8 cellular contexts compared by ENCODE assay signal in genomic region chr1:26890467-26890796, GRCh38. TPM values are rescaled to one million over a fixed set of nuclear protein-coding genes. Genes with fewer than 3 reads are reported as not detected.
A peak's percentile ranks its signal among the peaks of the same experiment; 100 is the strongest.
DNase-seq lines count a peak whose midpoint lies in the region; ATAC-seq, FAIRE-seq and TF ChIP-seq lines count a peak whose summit lies in the region.

No MANE protein-coding gene starts in this region.

- peak overlapping the region; percentile 84 for H3K27ac ChIP-seq in HepG2 (ENCODE audit: extremely low read length, insufficient read depth, low read length)
- H3K27ac ChIP-seq in tibial nerve, result peak overlapping the region; percentile 85 to 97 (median 92)

- no peaks in the 10 kb centered on the region for H4K20me1 ChIP-seq in HepG2 (ENCODE audit: insufficient read depth, low read length)

- POLR2A ChIA-PET in HepG2 (lab: Yijun Ruan, JAX), result interaction anchor here (0.6 to 3.0 kb wide), 28 partner anchors 9 to 192 kb away, joined by 3 to 65 read pairs (median 6); partner anchors contain the start of genes GPATCH3, KDF1, NR0B2 and TRNP1

- no peak for DNase-seq in astrocyte of the spinal cord (ENCODE audit: low read depth, low spot score)
- no peak for DNase-seq in HepG2 (ENCODE audit: low spot score)
- peak in 1 of 2 donors; percentile 5 for DNase-seq in tibial nerve (ENCODE audit: low spot score in 2 of 2)
- DNase-seq in NCI-H2107 treated with DMSO at 0.1 percent for 48 hours (lab: John Stamatoyannopoulos, UW; ENCODE audit: unreplicated experiment), result no peak
- DNase-seq in head of caudate nucleus, result no peak
- DNase-seq in SKM-1 treated with dmso at 0.1 percent for 144 hours (lab: John Stamatoyannopoulos, UW; ENCODE audit: unreplicated experiment), result no peak

- CTCF ChIA-PET in HepG2 (lab: Yijun Ruan, JAX; ENCODE audit: low intra/inter-chr PET ratio, low total read pairs), result no interaction called here

- BruUV-seq in HepG2 (replicated peaks; lab: Mats Ljungman, UMichigan), result TSS peak; percentile 82

- H3K4me2 ChIP-seq in HepG2 (ENCODE audit: low read depth, low read length), result peak overlapping the region; percentile 91

- in situ Hi-C loops in astrocyte of the spinal cord (cut with HindIII; ENCODE audit: low sequenced_read_pairs), result no loop called here
- in situ Hi-C loops in HepG2 (cut with HindIII; ENCODE audit: extremely low pct_ligation_motif_present, low pct_unique_long_range_greater_than_20kb), result no loop called here

- no peak for TF ChIP-seq POLR2A in HepG2 (IDR thresholded peaks at IDR 0.05; ENCODE audit: insufficient read depth in 1 of 2, low read depth in 2 of 2, low read length in 2 of 2)
- no peak for TF ChIP-seq POLR2A in tibial nerve (IDR thresholded peaks at IDR 0.05)

- WGBS in HepG2 (ENCODE audit: low lambda C conversion rate), result 24% methylated on average over 12 of the region's 12 CpGs
- WGBS in tibial nerve, 2 donors, result 0 to 3% methylated on average over 12 of the region's 12 CpGs

- TF ChIP-seq EP300 in HepG2 (IDR thresholded peaks at IDR 0.05; ENCODE audit: low read depth in 2 of 2, low read length in 2 of 2) (no peak), HepG2 (CRISPR knock-in tag; IDR thresholded peaks at IDR 0.05; ENCODE audit: borderline replicate concordance) (no peak), tibial nerve (IDR thresholded peaks at IDR 0.05) (no peak)

- H3K27me3 ChIP-seq in HepG2 (ENCODE audit: control insufficient read depth in 1 of 2, insufficient read depth in 2 of 2, low read length in 2 of 2), result no peaks in the 10 kb centered on the region
- no peaks in the 10 kb centered on the region for H3K27me3 ChIP-seq in tibial nerve

- no peak for TF ChIP-seq RAD21 in HepG2 (CRISPR knock-in tag; IDR thresholded peaks at IDR 0.05)

- no peaks in the 10 kb centered on the region for H3K9me3 ChIP-seq in HepG2 (ENCODE audit: low read length)
- H3K9me3 ChIP-seq in tibial nerve, result no peaks in the 10 kb centered on the region

- H3K79me2 ChIP-seq in HepG2 (ENCODE audit: insufficient read depth, low read length), result peaks cover 17% of the 10 kb centered on the region

- TF ChIP-seq CTCF in astrocyte of the spinal cord (IDR thresholded peaks at IDR 0.05; ENCODE audit: low read depth, low read length) (no peak), HepG2 (CRISPR knock-in tag; IDR thresholded peaks at IDR 0.05) (no peak), tibial nerve (IDR thresholded peaks at IDR 0.05) (no peak)

- intact Hi-C loops in HepG2 (cut with micrococcal nuclease; ENCODE audit: unreplicated experiment) (no loop called here), head of caudate nucleus (cut with DNase I) (no loop called here)

- H3K36me3 ChIP-seq in HepG2 (replicated peaks in 1 of 2; ENCODE audit: control insufficient read depth in 1 of 2, insufficient read depth in 2 of 2, low read length in 2 of 2) (peaks cover 19 to 60% of the 10 kb centered on the region in 2 experiments; a peak in 4 of 5 replicates), tibial nerve (peaks cover 4 to 77% (median 32%) of the 10 kb centered on the region in 3 donors)

- FAIRE-seq in HepG2 (lab: Jason Lieb, UNC), result no peak

- no peak overlapping the region for H2AFZ ChIP-seq in HepG2 (ENCODE audit: low read length)

- peak overlapping the region; percentile 89 for H3K9ac ChIP-seq in HepG2 (ENCODE audit: insufficient read depth, low read depth, low read length)

- ATAC-seq in GM21360 (IDR thresholded peaks at IDR 0.05; ENCODE audit: unreplicated experiment) (peak; percentile 31), HG03342 (IDR thresholded peaks at IDR 0.05; ENCODE audit: unreplicated experiment) (peak; percentile 18), HepG2 (peak; percentile 48)

- H3K4me3 ChIP-seq in astrocyte of the spinal cord (ENCODE audit: low read depth, low read length) (peak overlapping the region; percentile 87), HepG2 (replicated peaks in 1 of 3; ENCODE audit: insufficient read depth in 1 of 3, low read depth in 2 of 3, low read length in 3 of 3) (peak overlapping the region; percentile 80 to 99 (median 95); a peak in 5 of 6 replicates), tibial nerve (peak overlapping the region; percentile 75 to 97 (median 81))

- H3K4me1 ChIP-seq in HepG2 (ENCODE audit: insufficient read depth, low read length) (peaks cover 27% of the 10 kb centered on the region), tibial nerve (peaks cover 5 to 28% (median 17%) of the 10 kb centered on the region in 4 donors)

RNA-seq across cellular contexts. Expression of gene GPN2, which starts 0.3 kb away (rescaled TPM):
- 19.3 and 22.9 TPM in 2 replicates for total RNA-seq in HepG2 (2016; rRNA removed; fragmentation: Illumina TruSeq; extraction: Trizol)
- 1.8 and 2.5 TPM in 2 replicates for total RNA-seq in HepG2 (2016; cell fraction: cytosol; rRNA removed; fragmentation: Illumina TruSeq; extraction: Trizol; ENCODE audit: low read depth)
- 20.8 and 22.5 TPM in 2 replicates for total RNA-seq in HepG2 (2016; cell fraction: insoluble cytoplasmic fraction; rRNA removed; fragmentation: Illumina TruSeq; extraction: Trizol)
- 4.7 and 7.3 TPM in 2 replicates for total RNA-seq in HepG2 (2016; cell fraction: membrane; rRNA removed; fragmentation: Illumina TruSeq; extraction: Trizol)
- total RNA-seq in HepG2 (2016; cell fraction: nucleus; rRNA removed; fragmentation: Illumina TruSeq; extraction: Trizol), result 10.8 and 13.7 TPM in 2 replicates
- polyA plus RNA-seq in HepG2 (2011; rRNA removed), result 38.9 and 41.8 TPM in 2 replicates
- polyA plus RNA-seq in HepG2 (2011; cell fraction: cytosol; rRNA removed), result 16.3 and 25.9 TPM in 2 replicates
- 29.9 and 35.0 TPM in 2 replicates for polyA plus RNA-seq in HepG2 (2011; cell fraction: nucleus; rRNA removed)
- 14.4 and 15.5 TPM in 2 replicates for polyA plus RNA-seq in HepG2 (2012)
- polyA plus RNA-seq in HepG2 (2016; cell fraction: cytosol; fragmentation: Illumina TruSeq; extraction: Trizol; ENCODE audit: low read depth), result 4.8 and 5.2 TPM in 2 replicates
- 31.8 and 35.9 TPM in 2 replicates for polyA plus RNA-seq in HepG2 (2016; cell fraction: insoluble cytoplasmic fraction; fragmentation: Illumina TruSeq; extraction: Trizol; ENCODE audit: low read depth)
- 8.5 and 9.5 TPM in 2 replicates for polyA plus RNA-seq in HepG2 (2016; cell fraction: membrane; fragmentation: Illumina TruSeq; extraction: Trizol; ENCODE audit: low read depth)
- polyA plus RNA-seq in HepG2 (2016; cell fraction: nucleus; fragmentation: Illumina TruSeq; extraction: Trizol; ENCODE audit: insufficient read depth, low read depth), result 31.5 and 47.0 TPM in 2 replicates
- polyA minus RNA-seq in HepG2 (2011; rRNA and poly(A)+ RNA removed; ENCODE audit: low replicate concordance), result 46.8 and 68.0 TPM in 2 replicates
- 18.6 and 24.9 TPM in 2 replicates for polyA minus RNA-seq in HepG2 (2011; cell fraction: cytosol; rRNA and poly(A)+ RNA removed)
- 11.1 and 15.8 TPM in 2 replicates for polyA minus RNA-seq in HepG2 (2011; cell fraction: nucleus; rRNA and poly(A)+ RNA removed)
- 10 to 100 TPM in 3 of 4 donors, 1 to 10 TPM in 1; 7.9 to 14.7 (median 13.8) TPM for total RNA-seq in tibial nerve

RNA-seq across cellular contexts. Expression of gene GPATCH3, which starts 9.8 kb away (rescaled TPM):
- 11.0 and 12.5 TPM in 2 replicates for total RNA-seq in HepG2 (2016; rRNA removed; fragmentation: Illumina TruSeq; extraction: Trizol)
- total RNA-seq in HepG2 (2016; cell fraction: cytosol; rRNA removed; fragmentation: Illumina TruSeq; extraction: Trizol; ENCODE audit: low read depth), result 1.6 and 3.3 TPM in 2 replicates
- 11.4 and 14.1 TPM in 2 replicates for total RNA-seq in HepG2 (2016; cell fraction: insoluble cytoplasmic fraction; rRNA removed; fragmentation: Illumina TruSeq; extraction: Trizol)
- 8.6 and 9.5 TPM in 2 replicates for total RNA-seq in HepG2 (2016; cell fraction: membrane; rRNA removed; fragmentation: Illumina TruSeq; extraction: Trizol)
- 9.7 and 10.0 TPM in 2 replicates for total RNA-seq in HepG2 (2016; cell fraction: nucleus; rRNA removed; fragmentation: Illumina TruSeq; extraction: Trizol)
- polyA plus RNA-seq in HepG2 (2011; rRNA removed), result 6.8 and 8.3 TPM in 2 replicates
- 5.6 TPM in 2 replicates for polyA plus RNA-seq in HepG2 (2011; cell fraction: cytosol; rRNA removed)
- polyA plus RNA-seq in HepG2 (2011; cell fraction: nucleus; rRNA removed), result 12.9 and 16.4 TPM in 2 replicates
- polyA plus RNA-seq in HepG2 (2012), result 7.4 and 8.5 TPM in 2 replicates
- polyA plus RNA-seq in HepG2 (2016; cell fraction: cytosol; fragmentation: Illumina TruSeq; extraction: Trizol; ENCODE audit: low read depth), result 3.5 and 4.5 TPM in 2 replicates
- 12.3 and 14.3 TPM in 2 replicates for polyA plus RNA-seq in HepG2 (2016; cell fraction: insoluble cytoplasmic fraction; fragmentation: Illumina TruSeq; extraction: Trizol; ENCODE audit: low read depth)
- 6.7 and 7.6 TPM in 2 replicates for polyA plus RNA-seq in HepG2 (2016; cell fraction: membrane; fragmentation: Illumina TruSeq; extraction: Trizol; ENCODE audit: low read depth)
- 18.7 and 22.1 TPM in 2 replicates for polyA plus RNA-seq in HepG2 (2016; cell fraction: nucleus; fragmentation: Illumina TruSeq; extraction: Trizol; ENCODE audit: insufficient read depth, low read depth)
- polyA minus RNA-seq in HepG2 (2011; rRNA and poly(A)+ RNA removed; ENCODE audit: low replicate concordance), result 9.9 and 10.4 TPM in 2 replicates
- polyA minus RNA-seq in HepG2 (2011; cell fraction: cytosol; rRNA and poly(A)+ RNA removed), result 4.6 and 4.9 TPM in 2 replicates
- polyA minus RNA-seq in HepG2 (2011; cell fraction: nucleus; rRNA and poly(A)+ RNA removed), result 9.9 and 10.8 TPM in 2 replicates
- total RNA-seq in tibial nerve, result 10 to 100 TPM in 3 of 4 donors, 1 to 10 TPM in 1; 7.8 to 26.1 (median 12.5) TPM

RNA-seq across cellular contexts. Expression of gene NR0B2, which starts 23.3 kb away (rescaled TPM):
- total RNA-seq in HepG2 (2016; rRNA removed; fragmentation: Illumina TruSeq; extraction: Trizol), result 71.6 and 72.5 TPM in 2 replicates
- 32.2 and 34.7 TPM in 2 replicates for total RNA-seq in HepG2 (2016; cell fraction: cytosol; rRNA removed; fragmentation: Illumina TruSeq; extraction: Trizol; ENCODE audit: low read depth)
- 72.9 and 77.8 TPM in 2 replicates for total RNA-seq in HepG2 (2016; cell fraction: insoluble cytoplasmic fraction; rRNA removed; fragmentation: Illumina TruSeq; extraction: Trizol)
- 42.2 and 44.8 TPM in 2 replicates for total RNA-seq in HepG2 (2016; cell fraction: membrane; rRNA removed; fragmentation: Illumina TruSeq; extraction: Trizol)
- total RNA-seq in HepG2 (2016; cell fraction: nucleus; rRNA removed; fragmentation: Illumina TruSeq; extraction: Trizol), result 49.1 and 51.4 TPM in 2 replicates
- 133 and 203 TPM in 2 replicates for polyA plus RNA-seq in HepG2 (2011; rRNA removed)
- polyA plus RNA-seq in HepG2 (2011; cell fraction: cytosol; rRNA removed), result 120 and 167 TPM in 2 replicates
- polyA plus RNA-seq in HepG2 (2011; cell fraction: nucleus; rRNA removed), result 160 and 185 TPM in 2 replicates
- polyA plus RNA-seq in HepG2 (2012), result 94.7 and 125 TPM in 2 replicates
- 14.5 and 14.6 TPM in 2 replicates for polyA plus RNA-seq in HepG2 (2016; cell fraction: cytosol; fragmentation: Illumina TruSeq; extraction: Trizol; ENCODE audit: low read depth)
- polyA plus RNA-seq in HepG2 (2016; cell fraction: insoluble cytoplasmic fraction; fragmentation: Illumina TruSeq; extraction: Trizol; ENCODE audit: low read depth), result 86.2 and 93.6 TPM in 2 replicates
- 17.4 and 19.6 TPM in 2 replicates for polyA plus RNA-seq in HepG2 (2016; cell fraction: membrane; fragmentation: Illumina TruSeq; extraction: Trizol; ENCODE audit: low read depth)
- polyA plus RNA-seq in HepG2 (2016; cell fraction: nucleus; fragmentation: Illumina TruSeq; extraction: Trizol; ENCODE audit: insufficient read depth, low read depth), result 81.0 and 96.9 TPM in 2 replicates
- polyA minus RNA-seq in HepG2 (2011; rRNA and poly(A)+ RNA removed; ENCODE audit: low replicate concordance), result 0.21 and 413 TPM in 2 replicates
- 175 and 182 TPM in 2 replicates for polyA minus RNA-seq in HepG2 (2011; cell fraction: cytosol; rRNA and poly(A)+ RNA removed)
- 42.6 and 49.5 TPM in 2 replicates for polyA minus RNA-seq in HepG2 (2011; cell fraction: nucleus; rRNA and poly(A)+ RNA removed)
- not detected for total RNA-seq in tibial nerve

RNA-seq across cellular contexts. Expression of gene SFN, which starts 27.5 kb away (rescaled TPM):
- total RNA-seq in HepG2 (2016; rRNA removed; fragmentation: Illumina TruSeq; extraction: Trizol) (5.6 and 6.8 TPM in 2 replicates), tibial nerve (not detected)
- total RNA-seq in HepG2 (2016; cell fraction: cytosol; rRNA removed; fragmentation: Illumina TruSeq; extraction: Trizol; ENCODE audit: low read depth), result 1.2 and 1.3 TPM in 2 replicates
- 6.1 and 6.5 TPM in 2 replicates for total RNA-seq in HepG2 (2016; cell fraction: insoluble cytoplasmic fraction; rRNA removed; fragmentation: Illumina TruSeq; extraction: Trizol)
- 2.4 and 2.5 TPM in 2 replicates for total RNA-seq in HepG2 (2016; cell fraction: membrane; rRNA removed; fragmentation: Illumina TruSeq; extraction: Trizol)
- 2.2 and 3.0 TPM in 2 replicates for total RNA-seq in HepG2 (2016; cell fraction: nucleus; rRNA removed; fragmentation: Illumina TruSeq; extraction: Trizol)
- polyA plus RNA-seq in HepG2 (2011; rRNA removed), result 4.0 and 4.3 TPM in 2 replicates
- 2.8 and 3.9 TPM in 2 replicates for polyA plus RNA-seq in HepG2 (2011; cell fraction: cytosol; rRNA removed)
- 1.8 and 2.5 TPM in 2 replicates for polyA plus RNA-seq in HepG2 (2011; cell fraction: nucleus; rRNA removed)
- polyA plus RNA-seq in HepG2 (2012), result 4.0 and 4.4 TPM in 2 replicates
- polyA plus RNA-seq in HepG2 (2016; cell fraction: cytosol; fragmentation: Illumina TruSeq; extraction: Trizol; ENCODE audit: low read depth), result 1.4 and 1.6 TPM in 2 replicates
- 9.2 and 11.4 TPM in 2 replicates for polyA plus RNA-seq in HepG2 (2016; cell fraction: insoluble cytoplasmic fraction; fragmentation: Illumina TruSeq; extraction: Trizol; ENCODE audit: low read depth)
- 2.1 and 2.5 TPM in 2 replicates for polyA plus RNA-seq in HepG2 (2016; cell fraction: membrane; fragmentation: Illumina TruSeq; extraction: Trizol; ENCODE audit: low read depth)
- polyA plus RNA-seq in HepG2 (2016; cell fraction: nucleus; fragmentation: Illumina TruSeq; extraction: Trizol; ENCODE audit: insufficient read depth, low read depth), result 4.6 and 6.2 TPM in 2 replicates
- 2.2 and 119 TPM in 2 replicates for polyA minus RNA-seq in HepG2 (2011; rRNA and poly(A)+ RNA removed; ENCODE audit: low replicate concordance)
- polyA minus RNA-seq in HepG2 (2011; cell fraction: cytosol; rRNA and poly(A)+ RNA removed), result 3.0 and 4.8 TPM in 2 replicates
- 0.37 and 1.7 TPM in 2 replicates for polyA minus RNA-seq in HepG2 (2011; cell fraction: nucleus; rRNA and poly(A)+ RNA removed)

RNA-seq across cellular contexts. Expression of gene NUDC, which starts 31.1 kb away (rescaled TPM):
- total RNA-seq in HepG2 (2016; rRNA removed; fragmentation: Illumina TruSeq; extraction: Trizol) (104 and 126 TPM in 2 replicates), tibial nerve (10 to 100 TPM; 47.9 to 60.9 (median 57.0) TPM)
- total RNA-seq in HepG2 (2016; cell fraction: cytosol; rRNA removed; fragmentation: Illumina TruSeq; extraction: Trizol; ENCODE audit: low read depth), result 35.7 TPM in 2 replicates
- total RNA-seq in HepG2 (2016; cell fraction: insoluble cytoplasmic fraction; rRNA removed; fragmentation: Illumina TruSeq; extraction: Trizol), result 105 and 106 TPM in 2 replicates
- total RNA-seq in HepG2 (2016; cell fraction: membrane; rRNA removed; fragmentation: Illumina TruSeq; extraction: Trizol), result 36.4 and 37.7 TPM in 2 replicates
- 45.3 and 49.3 TPM in 2 replicates for total RNA-seq in HepG2 (2016; cell fraction: nucleus; rRNA removed; fragmentation: Illumina TruSeq; extraction: Trizol)
- polyA plus RNA-seq in HepG2 (2011; rRNA removed), result 34.7 and 41.0 TPM in 2 replicates
- polyA plus RNA-seq in HepG2 (2011; cell fraction: cytosol; rRNA removed), result 35.9 and 39.4 TPM in 2 replicates
- polyA plus RNA-seq in HepG2 (2011; cell fraction: nucleus; rRNA removed), result 28.6 and 31.4 TPM in 2 replicates
- 88.2 and 90.3 TPM in 2 replicates for polyA plus RNA-seq in HepG2 (2012)
- polyA plus RNA-seq in HepG2 (2016; cell fraction: cytosol; fragmentation: Illumina TruSeq; extraction: Trizol; ENCODE audit: low read depth), result 25.8 and 26.9 TPM in 2 replicates
- 192 and 219 TPM in 2 replicates for polyA plus RNA-seq in HepG2 (2016; cell fraction: insoluble cytoplasmic fraction; fragmentation: Illumina TruSeq; extraction: Trizol; ENCODE audit: low read depth)
- polyA plus RNA-seq in HepG2 (2016; cell fraction: membrane; fragmentation: Illumina TruSeq; extraction: Trizol; ENCODE audit: low read depth), result 34.2 and 35.5 TPM in 2 replicates
- 129 and 135 TPM in 2 replicates for polyA plus RNA-seq in HepG2 (2016; cell fraction: nucleus; fragmentation: Illumina TruSeq; extraction: Trizol; ENCODE audit: insufficient read depth, low read depth)
- 24.1 and 33.6 TPM in 2 replicates for polyA minus RNA-seq in HepG2 (2011; rRNA and poly(A)+ RNA removed; ENCODE audit: low replicate concordance)
- polyA minus RNA-seq in HepG2 (2011; cell fraction: cytosol; rRNA and poly(A)+ RNA removed), result 34.1 and 35.1 TPM in 2 replicates
- polyA minus RNA-seq in HepG2 (2011; cell fraction: nucleus; rRNA and poly(A)+ RNA removed), result 20.3 and 24.9 TPM in 2 replicates

Comparison
In these comparisons a context has a peak if more than half of its experiments do, and no peak if none do; other contexts are left out.
1. RNA of gene NR0B2, which starts 23.3 kb away (total RNA-seq): 32.2 to 77.8 TPM in HepG2; not detected in tibial nerve; every median in the first group is over 10 times any median in the second.
2. Peak in every context shown above with its lines, with median percentiles within 50 percentile points of each other: ATAC-seq and H3K4me3 ChIP-seq.